Comparison of ENCODE assay signal across 1 cellular context in genomic region chr11:47125083-47125482, GRCh38.
TF ChIP-seq lines count a peak whose summit lies in the region.

No MANE protein-coding gene starts in this region.

TF ChIP-seq in K562, 482 proteins besides CTCF, POLR2A, EP300 and RAD21 (continued from another document):
- TF ChIP-seq PKNOX1 (IDR thresholded peaks at IDR 0.05) (0 out of 2 replicates have a peak, but pooled peaks have one; percentile 15), ELF2 (CRISPR knock-in tag; IDR thresholded peaks at IDR 0.05) (no peak), ZFP91 (CRISPR knock-in tag; IDR thresholded peaks at IDR 0.05) (no peak), ARHGAP35 (IDR thresholded peaks at IDR 0.05; ENCODE audit: partially characterized antibody) (no peak), NCOA4 (IDR thresholded peaks at IDR 0.05; ENCODE audit: partially characterized antibody) (no peak), FOXJ3 (CRISPR knock-in tag; IDR thresholded peaks at IDR 0.05) (no peak)
- TF ChIP-seq, protein P1, sequence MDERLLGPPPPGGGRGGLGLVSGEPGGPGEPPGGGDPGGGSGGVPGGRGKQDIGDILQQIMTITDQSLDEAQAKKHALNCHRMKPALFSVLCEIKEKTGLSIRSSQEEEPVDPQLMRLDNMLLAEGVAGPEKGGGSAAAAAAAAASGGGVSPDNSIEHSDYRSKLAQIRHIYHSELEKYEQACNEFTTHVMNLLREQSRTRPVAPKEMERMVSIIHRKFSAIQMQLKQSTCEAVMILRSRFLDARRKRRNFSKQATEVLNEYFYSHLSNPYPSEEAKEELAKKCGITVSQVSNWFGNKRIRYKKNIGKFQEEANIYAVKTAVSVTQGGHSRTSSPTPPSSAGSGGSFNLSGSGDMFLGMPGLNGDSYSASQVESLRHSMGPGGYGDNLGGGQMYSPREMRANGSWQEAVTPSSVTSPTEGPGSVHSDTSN (CRISPR knock-in tag; IDR thresholded peaks at IDR 0.05; ENCODE audit: low read depth): no peak
- TF ChIP-seq, protein P1 (tag; conservative IDR thresholded peaks at IDR 0.05; ENCODE audit: low read depth): peak; percentile 65
- TF ChIP-seq, protein P2, sequence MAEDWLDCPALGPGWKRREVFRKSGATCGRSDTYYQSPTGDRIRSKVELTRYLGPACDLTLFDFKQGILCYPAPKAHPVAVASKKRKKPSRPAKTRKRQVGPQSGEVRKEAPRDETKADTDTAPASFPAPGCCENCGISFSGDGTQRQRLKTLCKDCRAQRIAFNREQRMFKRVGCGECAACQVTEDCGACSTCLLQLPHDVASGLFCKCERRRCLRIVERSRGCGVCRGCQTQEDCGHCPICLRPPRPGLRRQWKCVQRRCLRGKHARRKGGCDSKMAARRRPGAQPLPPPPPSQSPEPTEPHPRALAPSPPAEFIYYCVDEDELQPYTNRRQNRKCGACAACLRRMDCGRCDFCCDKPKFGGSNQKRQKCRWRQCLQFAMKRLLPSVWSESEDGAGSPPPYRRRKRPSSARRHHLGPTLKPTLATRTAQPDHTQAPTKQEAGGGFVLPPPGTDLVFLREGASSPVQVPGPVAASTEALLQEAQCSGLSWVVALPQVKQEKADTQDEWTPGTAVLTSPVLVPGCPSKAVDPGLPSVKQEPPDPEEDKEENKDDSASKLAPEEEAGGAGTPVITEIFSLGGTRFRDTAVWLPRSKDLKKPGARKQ (CRISPR knock-in tag; IDR thresholded peaks at IDR 0.05): no peak
- TF ChIP-seq, protein P3, sequence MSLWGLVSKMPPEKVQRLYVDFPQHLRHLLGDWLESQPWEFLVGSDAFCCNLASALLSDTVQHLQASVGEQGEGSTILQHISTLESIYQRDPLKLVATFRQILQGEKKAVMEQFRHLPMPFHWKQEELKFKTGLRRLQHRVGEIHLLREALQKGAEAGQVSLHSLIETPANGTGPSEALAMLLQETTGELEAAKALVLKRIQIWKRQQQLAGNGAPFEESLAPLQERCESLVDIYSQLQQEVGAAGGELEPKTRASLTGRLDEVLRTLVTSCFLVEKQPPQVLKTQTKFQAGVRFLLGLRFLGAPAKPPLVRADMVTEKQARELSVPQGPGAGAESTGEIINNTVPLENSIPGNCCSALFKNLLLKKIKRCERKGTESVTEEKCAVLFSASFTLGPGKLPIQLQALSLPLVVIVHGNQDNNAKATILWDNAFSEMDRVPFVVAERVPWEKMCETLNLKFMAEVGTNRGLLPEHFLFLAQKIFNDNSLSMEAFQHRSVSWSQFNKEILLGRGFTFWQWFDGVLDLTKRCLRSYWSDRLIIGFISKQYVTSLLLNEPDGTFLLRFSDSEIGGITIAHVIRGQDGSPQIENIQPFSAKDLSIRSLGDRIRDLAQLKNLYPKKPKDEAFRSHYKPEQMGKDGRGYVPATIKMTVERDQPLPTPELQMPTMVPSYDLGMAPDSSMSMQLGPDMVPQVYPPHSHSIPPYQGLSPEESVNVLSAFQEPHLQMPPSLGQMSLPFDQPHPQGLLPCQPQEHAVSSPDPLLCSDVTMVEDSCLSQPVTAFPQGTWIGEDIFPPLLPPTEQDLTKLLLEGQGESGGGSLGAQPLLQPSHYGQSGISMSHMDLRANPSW (CRISPR knock-in tag; IDR thresholded peaks at IDR 0.05): no peak
